Comparison of ENCODE assay signal across 17 cellular contexts in genomic region chr16:46918400-46918799, GRCh38. TPM values are rescaled to one million over a fixed set of nuclear protein-coding genes. Genes with fewer than 3 reads are reported as not detected.
DNase-seq lines count a peak whose midpoint lies in the region; ATAC-seq, FAIRE-seq and TF ChIP-seq lines count a peak whose summit lies in the region.
"Had no signal": no experiment of that assay in that cellular context is flagged by ENCODE, and none has a peak within 500 bp of the region (broad histone marks: within the 10 kb centered on the region; RNA-seq: fewer than 3 reads in every experiment).

No MANE protein-coding gene starts in this region.

- H3K4me1 ChIP-seq in DOHH2 (ENCODE audit: control insufficient read depth, low read length) (peaks cover 76% of the 10 kb centered on the region), HepG2 (ENCODE audit: insufficient read depth, low read length) (peaks cover 56% of the 10 kb centered on the region)

- FAIRE-seq in HepG2 (lab: Jason Lieb, UNC) (no peak), GM19239 (lab: Jason Lieb, UNC) (no peak)
- FAIRE-seq: astrocyte, urothelium cell line had no signal

- POLR2A ChIA-PET in HepG2 (lab: Yijun Ruan, JAX) = interaction anchor here (1.0 to 2.4 kb wide), 9 partner anchors 10 to 86 kb away, joined by 3 to 17 read pairs (median 4); partner anchors contain the start of genes DNAJA2 and GPT2

- H3K9me2 ChIP-seq in DOHH2 (replicated peaks; ENCODE audit: control insufficient read depth, low read length) = no peaks in the 10 kb centered on the region

- H3K4me3 Mint-ChIP-seq in stimulated activated effector memory CD8-positive, alpha-beta T cell treated with anti-CD3 and anti-CD28 coated beads, Interleukin-12 subunit alpha, Interleukin-12 subunit beta, amount 100 ng/mL, for 72 hours = no peak overlapping the region
- H3K4me3 Mint-ChIP-seq in activated naive CD4-positive, alpha-beta T cell treated with anti-CD3 and anti-CD28 coated beads for 36 hours = no peak overlapping the region
- H3K4me3 Mint-ChIP-seq: activated naive CD4-positive, alpha-beta T cell treated with anti-CD3 and anti-CD28 coated beads, Interleukin-2, amount 50 U/mL, for 24 hours; CD4-positive, alpha-beta T cell; T-helper 2 cell treated with Interferon-gamma antibody and Interleukin-4, amounts not matched to agents 5 μg/mL and 100 μg/mL, for 36 hours had no signal

- peaks cover 16% of the 10 kb centered on the region for H3F3A ChIP-seq in DOHH2 (ENCODE audit: control insufficient read depth, insufficient read depth)

- H3K4me1 Mint-ChIP-seq in stimulated activated effector memory CD8-positive, alpha-beta T cell treated with anti-CD3 and anti-CD28 coated beads, Interleukin-12 subunit alpha, Interleukin-12 subunit beta, amount 100 ng/mL, for 72 hours = peaks cover 18% of the 10 kb centered on the region
- no peaks in the 10 kb centered on the region for H3K4me1 Mint-ChIP-seq in activated naive CD4-positive, alpha-beta T cell treated with anti-CD3 and anti-CD28 coated beads for 36 hours (ENCODE audit: low read depth)
- H3K4me1 Mint-ChIP-seq: activated naive CD4-positive, alpha-beta T cell treated with anti-CD3 and anti-CD28 coated beads, Interleukin-2, amount 50 U/mL, for 24 hours had no signal

- no peaks in the 10 kb centered on the region for H3K9me3 Mint-ChIP-seq in stimulated activated effector memory CD8-positive, alpha-beta T cell treated with anti-CD3 and anti-CD28 coated beads, Interleukin-12 subunit alpha, Interleukin-12 subunit beta, amount 100 ng/mL, for 72 hours
- no peaks in the 10 kb centered on the region for H3K9me3 Mint-ChIP-seq in activated naive CD4-positive, alpha-beta T cell treated with anti-CD3 and anti-CD28 coated beads for 36 hours
- H3K9me3 Mint-ChIP-seq: activated naive CD4-positive, alpha-beta T cell treated with anti-CD3 and anti-CD28 coated beads, Interleukin-2, amount 50 U/mL, for 24 hours; CD4-positive, alpha-beta T cell; T-helper 2 cell treated with Interferon-gamma antibody and Interleukin-4, amounts not matched to agents 5 μg/mL and 100 μg/mL, for 36 hours had no signal

- H3K4me3 ChIP-seq in DOHH2 (ENCODE audit: low read length) (peak overlapping the region; percentile 71), WERI-Rb-1 (ENCODE audit: low read depth, low read length) (no peak overlapping the region), HepG2 (replicated peaks in 1 of 3; ENCODE audit: insufficient read depth in 1 of 3, low read depth in 2 of 3, low read length in 3 of 3) (no peak overlapping the region)
- H3K4me3 ChIP-seq: K562 had no signal

- TF ChIP-seq EP300 in HepG2 (IDR thresholded peaks at IDR 0.05; ENCODE audit: low read depth in 2 of 2, low read length in 2 of 2) (no peak), HepG2 (CRISPR knock-in tag; IDR thresholded peaks at IDR 0.05; ENCODE audit: borderline replicate concordance) (no peak)

- CTCF ChIA-PET in HepG2 (lab: Yijun Ruan, JAX; ENCODE audit: low intra/inter-chr PET ratio, low total read pairs) = interaction anchor here (1.2 to 1.6 kb wide), 3 partner anchors 61 to 64 kb away, joined by 3 to 4 read pairs (median 4); no protein-coding TSS in a partner anchor
- CTCF ChIA-PET in activated naive CD4-positive, alpha-beta T cell treated with anti-CD3 and anti-CD28 coated beads for 36 hours (lab: Charles Lee) = interaction anchor here (0.8 kb wide), 1 partner anchor 12 kb away, joined by 3 read pairs; no protein-coding TSS in a partner anchor

- H3K27ac ChIP-seq in DOHH2 (ENCODE audit: low read depth, low read length) = peak overlapping the region; percentile 94
- peak overlapping the region; percentile 53 for H3K27ac ChIP-seq in WERI-Rb-1
- H3K27ac ChIP-seq in HepG2 (ENCODE audit: extremely low read length, insufficient read depth, low read length) = peak overlapping the region; percentile 43

- H3K36me3 ChIP-seq in DOHH2 (ENCODE audit: control insufficient read depth, low read length) = peaks cover 32% of the 10 kb centered on the region
- peaks cover 55% of the 10 kb centered on the region for H3K36me3 ChIP-seq in WERI-Rb-1
- peaks cover 70 to 95% of the 10 kb centered on the region in 2 experiments for H3K36me3 ChIP-seq in HepG2 (replicated peaks in 1 of 2; ENCODE audit: control insufficient read depth in 1 of 2, insufficient read depth in 2 of 2, low read length in 2 of 2)

- no peak overlapping the region for H3K9ac ChIP-seq in HepG2 (ENCODE audit: insufficient read depth, low read depth, low read length)

- no peak for TF ChIP-seq CTCF in DOHH2 (IDR thresholded peaks at IDR 0.05; ENCODE audit: low read depth, low read length, poor library complexity, severe bottlenecking)
- TF ChIP-seq CTCF in WERI-Rb-1 (IDR thresholded peaks at IDR 0.05; ENCODE audit: low read depth, low read length) = no peak
- TF ChIP-seq CTCF in HepG2 (CRISPR knock-in tag; IDR thresholded peaks at IDR 0.05) = no peak

- peak overlapping the region; percentile 89 for H3K4me2 ChIP-seq in DOHH2 (ENCODE audit: low read length)
- no peak overlapping the region; the same call in 1 of the 2 replicates for H3K4me2 ChIP-seq in HepG2 (ENCODE audit: low read depth, low read length)

- no peaks in the 10 kb centered on the region for H3K9me3 ChIP-seq in DOHH2 (ENCODE audit: control insufficient read depth, insufficient read depth, low read length)
- no peaks in the 10 kb centered on the region for H3K9me3 ChIP-seq in WERI-Rb-1 (ENCODE audit: severe bottlenecking)
- H3K9me3 ChIP-seq in HepG2 (ENCODE audit: low read length) = no peaks in the 10 kb centered on the region

- peaks cover 44% of the 10 kb centered on the region for H3K36me3 Mint-ChIP-seq in stimulated activated effector memory CD8-positive, alpha-beta T cell treated with anti-CD3 and anti-CD28 coated beads, Interleukin-12 subunit alpha, Interleukin-12 subunit beta, amount 100 ng/mL, for 72 hours
- H3K36me3 Mint-ChIP-seq in activated naive CD4-positive, alpha-beta T cell treated with anti-CD3 and anti-CD28 coated beads for 36 hours (ENCODE audit: low read depth) = peaks cover 19% of the 10 kb centered on the region

- in situ Hi-C loops in HepG2 (cut with HindIII; ENCODE audit: extremely low pct_ligation_motif_present, low pct_unique_long_range_greater_than_20kb) = no loop called here

- peak overlapping the region; percentile 0 for H3K27ac Mint-ChIP-seq in stimulated activated effector memory CD8-positive, alpha-beta T cell treated with anti-CD3 and anti-CD28 coated beads, Interleukin-12 subunit alpha, Interleukin-12 subunit beta, amount 100 ng/mL, for 72 hours
- no peak overlapping the region for H3K27ac Mint-ChIP-seq in activated naive CD4-positive, alpha-beta T cell treated with anti-CD3 and anti-CD28 coated beads for 36 hours
- H3K27ac Mint-ChIP-seq: activated naive CD4-positive, alpha-beta T cell treated with anti-CD3 and anti-CD28 coated beads, Interleukin-2, amount 50 U/mL, for 24 hours; CD4-positive, alpha-beta T cell; T-helper 2 cell treated with Interferon-gamma antibody and Interleukin-4, amounts not matched to agents 5 μg/mL and 100 μg/mL, for 36 hours had no signal

- H4K20me1 ChIP-seq in DOHH2 (ENCODE audit: control insufficient read depth, insufficient read depth, low read depth, low read length) (no peaks in the 10 kb centered on the region), HepG2 (ENCODE audit: insufficient read depth, low read length) (peaks cover 34% of the 10 kb centered on the region)

- DNase-seq in WERI-Rb-1 = no peak
- no peak for DNase-seq in HepG2 (ENCODE audit: low spot score)
- DNase-seq in stimulated activated effector memory CD8-positive, alpha-beta T cell treated with anti-CD3 and anti-CD28 coated beads, Interleukin-12 subunit alpha, Interleukin-12 subunit beta, amount 100 ng/mL, for 72 hours (ENCODE audit: low spot score in 2 of 2) = no peak
- no peak for DNase-seq in GM19239 (ENCODE audit: insufficient read length, low spot score)
- DNase-seq in activated naive CD4-positive, alpha-beta T cell treated with anti-CD3 and anti-CD28 coated beads, Interleukin-2, amount 50 U/mL, for 16 hours = no peak
- DNase-seq in activated naive CD4-positive, alpha-beta T cell treated with anti-CD3 and anti-CD28 coated beads for 36 hours = no peak
- DNase-seq: ACHN; CD4-positive, alpha-beta T cell; NCI-H187 treated with DMSO at 0.1 percent for 48 hours had no signal

- intact Hi-C loops in HepG2 (cut with micrococcal nuclease; ENCODE audit: unreplicated experiment) = loop anchor here (2.0 to 10.0 kb wide), 2 partner anchors 64 to 224 kb away; no protein-coding TSS in a partner anchor
- intact Hi-C loops in activated naive CD4-positive, alpha-beta T cell treated with anti-CD3 and anti-CD28 coated beads for 36 hours (cut with micrococcal nuclease) = no loop called here

- no TSS peak for BruUV-seq in HepG2 (replicated peaks; lab: Mats Ljungman, UMichigan)

- H2AFZ ChIP-seq in HepG2 (ENCODE audit: low read length) = no peak overlapping the region

- no peaks in the 10 kb centered on the region for H3K27me3 Mint-ChIP-seq in activated naive CD4-positive, alpha-beta T cell treated with anti-CD3 and anti-CD28 coated beads for 36 hours (ENCODE audit: low read depth)
- H3K27me3 Mint-ChIP-seq: activated naive CD4-positive, alpha-beta T cell treated with anti-CD3 and anti-CD28 coated beads, Interleukin-2, amount 50 U/mL, for 24 hours; CD4-positive, alpha-beta T cell had no signal

- ATAC-seq in HepG2 = peak; percentile 46
- ATAC-seq in stimulated activated effector memory CD8-positive, alpha-beta T cell treated with anti-CD3 and anti-CD28 coated beads, Interleukin-12 subunit alpha, Interleukin-12 subunit beta, amount 100 ng/mL, for 72 hours = no peak
- ATAC-seq in HG03378 (IDR thresholded peaks at IDR 0.05; ENCODE audit: unreplicated experiment) = no peak
- ATAC-seq: Panc1 had no signal

- no peak for TF ChIP-seq RAD21 in HepG2 (CRISPR knock-in tag; IDR thresholded peaks at IDR 0.05)

- WGBS in HepG2 (ENCODE audit: low lambda C conversion rate) = 86% methylated on average over 11 of the region's 11 CpGs

- H3K79me2 ChIP-seq in DOHH2 (ENCODE audit: control insufficient read depth, low read length) (peaks cover 16% of the 10 kb centered on the region; the same call in 1 of the 2 replicates), HepG2 (ENCODE audit: insufficient read depth, low read length) (no peaks in the 10 kb centered on the region)

- no peak; a peak in 1 of 4 replicates for TF ChIP-seq POLR2A in HepG2 (IDR thresholded peaks at IDR 0.05; ENCODE audit: insufficient read depth in 1 of 2, low read depth in 2 of 2, low read length in 2 of 2)

- no peaks in the 10 kb centered on the region for H3K27me3 ChIP-seq in DOHH2 (ENCODE audit: control insufficient read depth, low read length)
- no peaks in the 10 kb centered on the region for H3K27me3 ChIP-seq in WERI-Rb-1 (ENCODE audit: insufficient read depth, low read depth, severe bottlenecking)
- no peaks in the 10 kb centered on the region for H3K27me3 ChIP-seq in HepG2 (ENCODE audit: control insufficient read depth in 1 of 2, insufficient read depth in 2 of 2, low read length in 2 of 2)

RNA-seq across cellular contexts. Expression of gene GPT2, which starts 34.2 kb away (rescaled TPM):
- total RNA-seq in HepG2 (2016; rRNA removed; fragmentation: Illumina TruSeq; extraction: Trizol) = 130 and 138 TPM in 2 replicates
- total RNA-seq in HepG2 (2016; cell fraction: cytosol; rRNA removed; fragmentation: Illumina TruSeq; extraction: Trizol; ENCODE audit: low read depth) = 22.1 and 23.2 TPM in 2 replicates
- 114 and 146 TPM in 2 replicates for total RNA-seq in HepG2 (2016; cell fraction: insoluble cytoplasmic fraction; rRNA removed; fragmentation: Illumina TruSeq; extraction: Trizol)
- 63.0 and 65.0 TPM in 2 replicates for total RNA-seq in HepG2 (2016; cell fraction: membrane; rRNA removed; fragmentation: Illumina TruSeq; extraction: Trizol)
- 59.4 and 71.5 TPM in 2 replicates for total RNA-seq in HepG2 (2016; cell fraction: nucleus; rRNA removed; fragmentation: Illumina TruSeq; extraction: Trizol)
- 267 and 269 TPM in 2 replicates for polyA plus RNA-seq in HepG2 (2011; rRNA removed)
- 182 and 277 TPM in 2 replicates for polyA plus RNA-seq in HepG2 (2011; cell fraction: cytosol; rRNA removed)
- polyA plus RNA-seq in HepG2 (2011; cell fraction: nucleus; rRNA removed) = 334 and 385 TPM in 2 replicates
- 220 and 249 TPM in 2 replicates for polyA plus RNA-seq in HepG2 (2012)
- polyA plus RNA-seq in HepG2 (2016; cell fraction: cytosol; fragmentation: Illumina TruSeq; extraction: Trizol; ENCODE audit: low read depth) = 21.5 and 27.7 TPM in 2 replicates
- polyA plus RNA-seq in HepG2 (2016; cell fraction: insoluble cytoplasmic fraction; fragmentation: Illumina TruSeq; extraction: Trizol; ENCODE audit: low read depth) = 122 and 156 TPM in 2 replicates
- 42.5 and 45.9 TPM in 2 replicates for polyA plus RNA-seq in HepG2 (2016; cell fraction: membrane; fragmentation: Illumina TruSeq; extraction: Trizol; ENCODE audit: low read depth)
- 148 and 163 TPM in 2 replicates for polyA plus RNA-seq in HepG2 (2016; cell fraction: nucleus; fragmentation: Illumina TruSeq; extraction: Trizol; ENCODE audit: insufficient read depth, low read depth)
- 33.0 and 786 TPM in 2 replicates for polyA minus RNA-seq in HepG2 (2011; rRNA and poly(A)+ RNA removed; ENCODE audit: low replicate concordance)
- polyA minus RNA-seq in HepG2 (2011; cell fraction: cytosol; rRNA and poly(A)+ RNA removed) = 198 TPM in 2 replicates
- polyA minus RNA-seq in HepG2 (2011; cell fraction: nucleus; rRNA and poly(A)+ RNA removed) = 79.2 and 86.4 TPM in 2 replicates
- 10 to 100 TPM; 15.5 to 18.6 TPM for total RNA-seq in activated naive CD4-positive, alpha-beta T cell treated with anti-CD3 and anti-CD28 coated beads for 36 hours

RNA-seq across cellular contexts. Expression of gene DNAJA2, which starts 55.1 kb away (rescaled TPM):
- 176 and 181 TPM in 2 replicates for total RNA-seq in HepG2 (2016; rRNA removed; fragmentation: Illumina TruSeq; extraction: Trizol)
- total RNA-seq in HepG2 (2016; cell fraction: cytosol; rRNA removed; fragmentation: Illumina TruSeq; extraction: Trizol; ENCODE audit: low read depth) = 47.3 and 50.8 TPM in 2 replicates
- total RNA-seq in HepG2 (2016; cell fraction: insoluble cytoplasmic fraction; rRNA removed; fragmentation: Illumina TruSeq; extraction: Trizol) = 176 and 177 TPM in 2 replicates
- total RNA-seq in HepG2 (2016; cell fraction: membrane; rRNA removed; fragmentation: Illumina TruSeq; extraction: Trizol) = 92.5 and 108 TPM in 2 replicates
- total RNA-seq in HepG2 (2016; cell fraction: nucleus; rRNA removed; fragmentation: Illumina TruSeq; extraction: Trizol) = 65.1 and 73.4 TPM in 2 replicates
- polyA plus RNA-seq in HepG2 (2011; rRNA removed) = 22.0 and 25.4 TPM in 2 replicates
- 10.6 and 19.4 TPM in 2 replicates for polyA plus RNA-seq in HepG2 (2011; cell fraction: cytosol; rRNA removed)
- polyA plus RNA-seq in HepG2 (2011; cell fraction: nucleus; rRNA removed) = 9.5 and 13.3 TPM in 2 replicates
- 107 and 109 TPM in 2 replicates for polyA plus RNA-seq in HepG2 (2012)
- 27.5 and 27.6 TPM in 2 replicates for polyA plus RNA-seq in HepG2 (2016; cell fraction: cytosol; fragmentation: Illumina TruSeq; extraction: Trizol; ENCODE audit: low read depth)
- polyA plus RNA-seq in HepG2 (2016; cell fraction: insoluble cytoplasmic fraction; fragmentation: Illumina TruSeq; extraction: Trizol; ENCODE audit: low read depth) = 139 and 148 TPM in 2 replicates
- 41.2 and 43.1 TPM in 2 replicates for polyA plus RNA-seq in HepG2 (2016; cell fraction: membrane; fragmentation: Illumina TruSeq; extraction: Trizol; ENCODE audit: low read depth)
- 78.3 and 82.7 TPM in 2 replicates for polyA plus RNA-seq in HepG2 (2016; cell fraction: nucleus; fragmentation: Illumina TruSeq; extraction: Trizol; ENCODE audit: insufficient read depth, low read depth)
- 17.9 and 28.5 TPM in 2 replicates for polyA minus RNA-seq in HepG2 (2011; rRNA and poly(A)+ RNA removed; ENCODE audit: low replicate concordance)
- polyA minus RNA-seq in HepG2 (2011; cell fraction: cytosol; rRNA and poly(A)+ RNA removed) = 57.4 and 64.5 TPM in 2 replicates
- polyA minus RNA-seq in HepG2 (2011; cell fraction: nucleus; rRNA and poly(A)+ RNA removed) = 42.6 and 54.6 TPM in 2 replicates
- 10 to 100 TPM; 56.9 to 59.9 TPM for total RNA-seq in activated naive CD4-positive, alpha-beta T cell treated with anti-CD3 and anti-CD28 coated beads for 36 hours

Comparison
In these comparisons a context has a peak if more than half of its experiments do, and no peak if none do; other contexts are left out.
1. H3K27ac ChIP-seq: peak in every context shown above with its lines; median percentile 94 in DOHH2; 53 in WERI-Rb-1; 43 in HepG2.